In the genomic region with DNA sequence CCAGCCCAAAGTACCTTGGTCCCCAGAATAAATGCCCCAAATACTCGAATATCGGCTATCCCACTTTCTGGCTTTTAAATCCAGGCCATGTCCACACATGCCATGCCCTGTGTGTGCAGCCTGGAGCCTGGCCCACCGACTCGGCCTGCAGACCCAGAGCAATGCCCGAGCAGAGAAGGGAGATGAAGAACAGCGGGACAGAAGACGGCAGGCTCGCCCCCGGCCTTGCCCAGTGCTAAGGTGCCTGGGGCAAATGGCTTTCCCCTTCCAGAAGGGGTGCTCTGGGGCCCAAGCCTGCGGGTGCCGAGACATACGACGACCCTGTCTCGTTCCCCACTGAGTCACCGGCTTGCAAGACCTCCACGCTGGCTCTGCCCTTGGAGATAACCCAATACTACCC, we compare ENCODE assay signal across 22 cellular contexts. TPM values are rescaled to one million over a fixed set of nuclear protein-coding genes. Genes with fewer than 3 reads are reported as not detected.
DNase-seq lines count a peak whose midpoint lies in the region; ATAC-seq and TF ChIP-seq lines count a peak whose summit lies in the region.
"Had no signal": no experiment of that assay in that cellular context is flagged by ENCODE, and none has a peak within 500 bp of the region (broad histone marks: within the 10 kb centered on the region; RNA-seq: fewer than 3 reads in every experiment).

No MANE protein-coding gene starts in this region.

- no peak overlapping the region for H3K4me3 Mint-ChIP-seq in activated T-cell treated with anti-CD3 and anti-CD28 coated beads, Interleukin-2, amount 50 U/mL, for 24 hours
- H3K4me3 Mint-ChIP-seq: B cell; CD4-positive, CD25-positive, alpha-beta regulatory T cell had no signal

- intact Hi-C loops in lower lobe of right lung (cut with DNase I), result no loop called here

- H3K36me3 Mint-ChIP-seq in activated T-cell treated with anti-CD3 and anti-CD28 coated beads, Interleukin-2, amount 50 U/mL, for 24 hours (ENCODE audit: low read depth), result peaks cover 86% of the 10 kb centered on the region
- H3K36me3 Mint-ChIP-seq: CD4-positive, CD25-positive, alpha-beta regulatory T cell had no signal

- no peaks in the 10 kb centered on the region for H3K9me3 ChIP-seq in lower lobe of right lung
- H3K9me3 ChIP-seq in suprapubic skin, result no peaks in the 10 kb centered on the region

- POLR2A ChIA-PET in RWPE1 (lab: Yijun Ruan, JAX; ENCODE audit: low non-redundant PET), result no interaction called here

- CTCF ChIA-PET in RWPE1 (lab: Yijun Ruan, JAX), result no interaction called here

- peak; percentile 18 for DNase-seq in activated T-cell treated with anti-CD3 and anti-CD28 coated beads, Interleukin-2, amount 50 U/mL, for 24 hours
- DNase-seq in activated T-cell treated with anti-CD3 and anti-CD28 coated beads for 4 hours, result no peak
- no peak for DNase-seq in RWPE1 (ENCODE audit: low spot score)
- peak; percentile 34 for DNase-seq in lower lobe of right lung
- peak; percentile 53 to 66 for DNase-seq in suprapubic skin (ENCODE audit: low spot score in 2 of 2)
- DNase-seq in activated CD4-positive, alpha-beta T cell treated with anti-CD3 and anti-CD28 coated beads, Interleukin-2, amount 50 U/mL, for 48 hours, result no peak
- DNase-seq in NAMALWA (ENCODE audit: low spot score), result no peak
- DNase-seq: Calu3; CD4-positive, CD25-positive, alpha-beta regulatory T cell; DMS79; GM23248; NCI-H1436; NCI-H2029; NCI-H2171 treated with DMSO at 0.1 percent for 48 hours; NCI-H446 treated with DMSO at 0.1 percent for 48 hours; NK-92 treated with Interleukin-12 subunit alpha and Interleukin-12 subunit beta, amount 100 ng/mL, for 24 hours had no signal

- H3K27ac ChIP-seq in RWPE1 (peak overlapping the region; percentile 0; the same call in 1 of the 2 replicates), lower lobe of right lung (no peak overlapping the region), suprapubic skin (no peak overlapping the region)
- H3K27ac ChIP-seq: 22Rv1, GM23248 had no signal

- H3K27me3 ChIP-seq in lower lobe of right lung (ENCODE audit: low read depth) (no peaks in the 10 kb centered on the region), suprapubic skin (no peaks in the 10 kb centered on the region)

- TF ChIP-seq EP300 in suprapubic skin (IDR thresholded peaks at IDR 0.05), result no peak

- 82% methylated on average over 4 of the region's 16 CpGs for WGBS in suprapubic skin

- no peaks in the 10 kb centered on the region for H3K9me3 Mint-ChIP-seq in activated T-cell treated with anti-CD3 and anti-CD28 coated beads, Interleukin-2, amount 50 U/mL, for 24 hours
- H3K9me3 Mint-ChIP-seq: CD4-positive, CD25-positive, alpha-beta regulatory T cell had no signal

- TF ChIP-seq CTCF in RWPE1 (conservative IDR thresholded peaks at IDR 0.05; ENCODE audit: low read depth) (no peak), lower lobe of right lung (IDR thresholded peaks at IDR 0.05) (no peak), suprapubic skin (IDR thresholded peaks at IDR 0.05) (no peak)

- H3K4me1 ChIP-seq in lower lobe of right lung, result peaks cover 16% of the 10 kb centered on the region
- peaks cover 35% of the 10 kb centered on the region for H3K4me1 ChIP-seq in suprapubic skin

- TF ChIP-seq POLR2A in suprapubic skin (IDR thresholded peaks at IDR 0.05), result no peak

- no peak overlapping the region for H3K27ac Mint-ChIP-seq in activated T-cell treated with anti-CD3 and anti-CD28 coated beads, Interleukin-2, amount 50 U/mL, for 24 hours
- H3K27ac Mint-ChIP-seq: B cell; CD4-positive, CD25-positive, alpha-beta regulatory T cell had no signal

- ATAC-seq in lower lobe of right lung (no peak), GM21515 (IDR thresholded peaks at IDR 0.05; ENCODE audit: unreplicated experiment) (no peak)
- ATAC-seq: K562 had no signal

- peaks cover 59% of the 10 kb centered on the region for H3K36me3 ChIP-seq in lower lobe of right lung
- H3K36me3 ChIP-seq in suprapubic skin, result peaks cover 57% of the 10 kb centered on the region

- no peaks in the 10 kb centered on the region for H3K27me3 Mint-ChIP-seq in activated T-cell treated with anti-CD3 and anti-CD28 coated beads, Interleukin-2, amount 50 U/mL, for 24 hours
- H3K27me3 Mint-ChIP-seq: B cell; CD4-positive, CD25-positive, alpha-beta regulatory T cell had no signal

- H3K4me3 ChIP-seq in lower lobe of right lung (no peak overlapping the region), suprapubic skin (no peak overlapping the region)
- H3K4me3 ChIP-seq: GM23248, K562 had no signal

- H3K4me1 Mint-ChIP-seq in activated T-cell treated with anti-CD3 and anti-CD28 coated beads, Interleukin-2, amount 50 U/mL, for 24 hours (ENCODE audit: low read depth), result peaks cover 17% of the 10 kb centered on the region

RNA-seq across cellular contexts. Expression of gene CLUH, which starts 8.0 kb away (rescaled TPM):
- total RNA-seq in lower lobe of right lung (48.8 TPM), suprapubic skin (100 to 1,000 TPM; 120 to 291 (median 151) TPM)

RNA-seq across cellular contexts. Expression of gene CCDC92B, which starts 45.8 kb away (rescaled TPM):
- total RNA-seq in lower lobe of right lung (0.12 TPM), suprapubic skin (1 to 10 TPM in 2 of 4 donors, under 1 TPM in 2; 0.42 to 1.6 (median 0.84) TPM)
- total RNA-seq: B cell, Calu3, GM23248, K562, OCI-LY7, RPMI7951 had no signal

Comparison
In these comparisons a context has a peak if more than half of its experiments do, and no peak if none do; other contexts are left out.
1. DNase-seq: peak in activated T-cell treated with anti-CD3 and anti-CD28 coated beads, Interleukin-2, amount 50 U/mL, for 24 hours (single experiment), lower lobe of right lung (single experiment) and suprapubic skin (2 of 2); none in activated T-cell treated with anti-CD3 and anti-CD28 coated beads for 4 hours (single experiment), RWPE1 (single experiment), activated CD4-positive, alpha-beta T cell treated with anti-CD3 and anti-CD28 coated beads, Interleukin-2, amount 50 U/mL, for 48 hours (0 of 2) and NAMALWA (single experiment).